In the genomic region with DNA sequence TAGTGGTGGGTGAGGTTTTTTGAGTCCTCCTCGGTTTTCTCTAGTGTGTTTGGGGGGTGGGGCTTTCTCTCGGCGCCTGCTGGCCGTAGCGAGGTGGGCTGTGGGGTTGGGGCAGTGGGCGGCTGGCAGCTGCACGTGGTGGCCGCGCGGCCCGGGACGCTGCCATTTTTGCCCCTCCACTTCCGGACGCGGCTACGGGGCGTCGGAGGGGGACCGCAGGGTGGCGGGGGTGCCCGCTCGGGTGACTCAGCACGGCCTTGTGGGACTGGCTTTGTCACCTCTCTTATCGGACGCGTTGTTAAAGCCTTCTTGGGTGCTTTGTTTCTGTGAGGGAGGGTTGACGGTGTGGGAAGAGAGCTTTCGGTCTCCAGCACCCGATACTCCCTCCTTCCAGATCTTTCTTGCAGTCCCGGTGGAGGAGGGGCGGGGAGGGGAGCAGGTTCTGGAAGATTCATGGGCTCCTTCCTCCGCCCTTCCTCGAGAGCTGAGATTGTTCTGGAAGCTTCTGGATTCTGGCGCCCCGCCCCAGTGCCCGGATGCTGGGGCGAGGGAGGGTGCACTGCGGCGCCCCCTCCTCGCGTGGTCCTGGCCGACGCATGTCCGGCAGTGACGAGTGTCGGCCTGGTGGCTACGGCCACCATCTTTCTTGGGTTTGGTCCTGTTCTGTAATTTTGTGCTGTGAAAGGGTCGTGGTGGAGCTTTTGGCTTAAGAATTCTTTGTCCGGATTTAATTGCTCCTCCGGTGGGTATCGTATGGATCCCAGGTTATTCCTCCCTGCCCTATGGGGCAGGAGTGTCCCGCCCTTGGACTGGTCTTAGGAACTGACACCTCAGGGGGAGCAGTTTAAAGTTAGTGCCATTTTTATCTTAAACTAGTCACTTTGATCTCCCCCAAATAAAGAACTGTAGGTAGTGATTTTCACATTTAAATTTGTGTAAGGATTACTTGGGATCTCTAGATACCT, we compare ENCODE assay signal across 1 cellular context.
TF ChIP-seq lines count a peak whose summit lies in the region.

No MANE protein-coding gene starts in this region.

TF ChIP-seq in HepG2, 621 proteins besides CTCF, POLR2A, EP300 and RAD21 (continued from another document and continues in another):
- no peak for TF ChIP-seq MLXIP (CRISPR knock-in tag; IDR thresholded peaks at IDR 0.05; ENCODE audit: borderline replicate concordance)
- TF ChIP-seq HINFP (CRISPR knock-in tag; IDR thresholded peaks at IDR 0.05; ENCODE audit: low read depth) = peak; percentile 15; the same call in 1 of the 2 replicates
- TF ChIP-seq PRDM15 (CRISPR knock-in tag; IDR thresholded peaks at IDR 0.05) = no peak
- TF ChIP-seq FOXP4 (CRISPR knock-in tag; IDR thresholded peaks at IDR 0.05) = no peak
- no peak for TF ChIP-seq SP2 (CRISPR knock-in tag; IDR thresholded peaks at IDR 0.05)
- no peak for TF ChIP-seq MTF1 (CRISPR knock-in tag; IDR thresholded peaks at IDR 0.05)
- no peak for TF ChIP-seq HNF1A (IDR thresholded peaks at IDR 0.05; ENCODE audit: low read depth)
- TF ChIP-seq HNF1A (CRISPR knock-in tag; IDR thresholded peaks at IDR 0.05; ENCODE audit: borderline replicate concordance) = peak; percentile 12; the same call in 1 of the 2 replicates
- TF ChIP-seq ARNT2 (CRISPR knock-in tag; IDR thresholded peaks at IDR 0.05; ENCODE audit: low read depth) = 0 out of 2 replicates have a peak, but pooled peaks have one; percentile 64
- 0 out of 2 replicates have a peak, but pooled peaks have one; percentile 53 for TF ChIP-seq ZHX2 (IDR thresholded peaks at IDR 0.05; ENCODE audit: low read depth)
- no peak for TF ChIP-seq ZHX2 (CRISPR knock-in tag; IDR thresholded peaks at IDR 0.05; ENCODE audit: borderline replicate concordance)
- TF ChIP-seq POGK (CRISPR knock-in tag; conservative IDR thresholded peaks at IDR 0.05) = 0 out of 2 replicates have a peak, but pooled peaks have one; percentile 31
- TF ChIP-seq STAT5B (CRISPR knock-in tag; IDR thresholded peaks at IDR 0.05) = no peak
- no peak for TF ChIP-seq STAT6 (CRISPR knock-in tag; IDR thresholded peaks at IDR 0.05; ENCODE audit: borderline replicate concordance)
- no peak for TF ChIP-seq KDM6A (CRISPR knock-in tag; IDR thresholded peaks at IDR 0.05; ENCODE audit: low read depth)
